Comparison of ENCODE assay signal across 8 cellular contexts in genomic region chr14:64549805-64550538, GRCh38. TPM values are rescaled to one million over a fixed set of nuclear protein-coding genes. Genes with fewer than 3 reads are reported as not detected.
A peak's percentile ranks its signal among the peaks of the same experiment; 100 is the strongest.
DNase-seq lines count a peak whose midpoint lies in the region; ATAC-seq lines count a peak whose summit lies in the region.

TSS of gene PPP1R36 (plus strand) at chr14:64549961. CDS start at chr14:64549998, 37 bp downstream.

- H3K9ac ChIP-seq in iPS-15b (ENCODE audit: low read depth, low read length), result peak within 1 kb of the TSS; percentile 16
- H3K9ac ChIP-seq in skeletal muscle satellite cell (ENCODE audit: low read depth, low read length), result peak within 1 kb of the TSS; percentile 55

- no peak for ATAC-seq in GM18511 (IDR thresholded peaks at IDR 0.05; ENCODE audit: unreplicated experiment)

- H3K27ac Mint-ChIP-seq in activated naive CD8-positive, alpha-beta T cell, result no peak within 1 kb of the TSS

- H3K9me3 ChIP-seq in iPS-15b (ENCODE audit: control insufficient read depth, insufficient read depth, low read length) (no peaks in the 10 kb centered on the region), skeletal muscle satellite cell (replicated peaks; ENCODE audit: low read length) (no peaks in the 10 kb centered on the region)

- no peaks in the 10 kb centered on the region for H3K36me3 Mint-ChIP-seq in activated naive CD8-positive, alpha-beta T cell

- H3K4me1 ChIP-seq in iPS-15b (ENCODE audit: control insufficient read depth, insufficient read depth, low read length), result peaks cover 13% of the 10 kb centered on the region
- H3K4me1 ChIP-seq in skeletal muscle satellite cell (ENCODE audit: control insufficient read depth, insufficient read depth, low read length), result peaks cover 8% of the 10 kb centered on the region

- H3K27me3 ChIP-seq in iPS-15b (ENCODE audit: control insufficient read depth, insufficient read depth, low read length) (peaks cover 23% of the 10 kb centered on the region), skeletal muscle satellite cell (ENCODE audit: control insufficient read depth, insufficient read depth, low read length) (peaks cover 24% of the 10 kb centered on the region)

- no peaks in the 10 kb centered on the region for H3K9me3 Mint-ChIP-seq in activated naive CD8-positive, alpha-beta T cell (ENCODE audit: low read depth)

- no peaks in the 10 kb centered on the region for H3K36me3 ChIP-seq in iPS-15b (ENCODE audit: control insufficient read depth, insufficient read depth, low read length)
- H3K36me3 ChIP-seq in skeletal muscle satellite cell (ENCODE audit: insufficient read depth, low read length), result no peaks in the 10 kb centered on the region

- peak within 1 kb of the TSS; percentile 80 for H3K4me2 ChIP-seq in skeletal muscle satellite cell (ENCODE audit: low read length)

- H3K4me3 ChIP-seq in iPS-15b (ENCODE audit: low read depth, low read length) (peak within 1 kb of the TSS; percentile 60), skeletal muscle satellite cell (ENCODE audit: low read length) (peak within 1 kb of the TSS; percentile 59)

- H3K27me3 Mint-ChIP-seq in activated naive CD8-positive, alpha-beta T cell, result no peaks in the 10 kb centered on the region

- peaks cover 16% of the 10 kb centered on the region for H3K4me1 Mint-ChIP-seq in activated naive CD8-positive, alpha-beta T cell (ENCODE audit: low read depth)

- DNase-seq in activated gamma-delta T cell treated with Interleukin-2 at 50 U/mL for 16 hours (peak; percentile 30), activated gamma-delta T cell (lab: John Stamatoyannopoulos, UW) (no peak), NCI-H526 treated with DMSO at 0.1 percent for 48 hours (lab: John Stamatoyannopoulos, UW) (peak; percentile 61), epidermal melanocyte (ENCODE audit: insufficient read length, low spot score) (no peak)

- H3K4me3 Mint-ChIP-seq in activated naive CD8-positive, alpha-beta T cell, result peak within 1 kb of the TSS; percentile 75

RNA-seq across cellular contexts. Expression of gene PPP1R36, which starts in this region (rescaled TPM):
- 1.0 TPM in 1 of 2 replicates, not detected in the other for total RNA-seq in skeletal muscle satellite cell (2012; rRNA removed)

Comparison
In these comparisons a context has a peak if more than half of its experiments do, and no peak if none do; other contexts are left out.
1. DNase-seq: peak in activated gamma-delta T cell treated with Interleukin-2 at 50 U/mL for 16 hours (single experiment) and NCI-H526 treated with DMSO at 0.1 percent for 48 hours (single experiment); none in activated gamma-delta T cell (single experiment) and epidermal melanocyte (single experiment).